11 cellular contexts compared by ENCODE assay signal in the genomic region with DNA sequence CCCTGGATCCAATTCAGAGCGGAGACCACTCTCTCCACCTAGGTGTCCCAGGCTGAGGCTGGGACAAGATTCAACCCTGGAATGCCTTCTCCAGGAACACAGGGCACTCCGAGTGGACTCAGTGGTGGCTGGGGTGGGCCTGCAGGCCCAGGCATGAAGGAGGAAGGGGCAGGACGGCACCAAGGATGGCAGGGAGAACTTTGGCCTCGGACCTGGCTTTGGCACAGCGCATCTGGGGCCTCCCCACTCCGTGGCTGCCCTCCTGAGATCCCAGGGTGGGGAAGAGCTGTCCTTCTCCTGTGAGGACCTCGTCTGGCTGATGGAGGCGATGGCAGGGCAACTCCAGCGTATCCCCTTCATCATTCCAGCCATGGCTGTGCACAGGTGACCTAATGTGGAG. TPM values are rescaled to one million over a fixed set of nuclear protein-coding genes. Genes with fewer than 3 reads are reported as not detected.
"Had no signal": no experiment of that assay in that cellular context is flagged by ENCODE, and none has a peak within 500 bp of the region (broad histone marks: within the 10 kb centered on the region; RNA-seq: fewer than 3 reads in every experiment).

No MANE protein-coding gene starts in this region.

- H3K27ac ChIP-seq: psoas muscle had no signal

- ATAC-seq: activated CD4-positive, CD25-positive, alpha-beta regulatory T cell treated with anti-CD3 and anti-CD28 coated beads, Interleukin-2, amount 50 U/mL, for 24 hours; activated T-cell treated with anti-CD3 and anti-CD28 coated beads, Interleukin-2, amount 50 U/mL, for 4 hours; left colon; natural killer cell treated with Interleukin-12 subunit alpha and Interleukin-12 subunit beta and Interleukin-15 and Interleukin-18, amount 100 ng/mL, for 72 hours had no signal

- H3K27me3 ChIP-seq: tibial nerve had no signal

- H3K9me3 ChIP-seq: psoas muscle, tibial nerve had no signal

- DNase-seq: activated CD4-positive, alpha-beta T cell treated with anti-CD3 and anti-CD28 coated beads, Interleukin-2, amount 50 U/mL, for 4 hours; activated gamma-delta T cell; activated T-cell treated with anti-CD3 and anti-CD28 coated beads, Interleukin-2, amount 50 U/mL, for 4 hours; left colon; occipital lobe; stimulated activated CD4-positive, alpha-beta T cell treated with anti-CD3 and anti-CD28 coated beads, Interleukin-4, amount 100 ng/mL, for 24 hours had no signal

- H3K9me3 Mint-ChIP-seq: activated T-cell treated with anti-CD3 and anti-CD28 coated beads, Interleukin-2, amount 50 U/mL, for 4 hours; natural killer cell treated with Interleukin-12 subunit alpha and Interleukin-12 subunit beta and Interleukin-15 and Interleukin-18, amount 100 ng/mL, for 72 hours had no signal

- H3K27ac Mint-ChIP-seq: activated naive CD8-positive, alpha-beta T cell; natural killer cell treated with Interleukin-12 subunit alpha and Interleukin-12 subunit beta and Interleukin-15 and Interleukin-18, amount 100 ng/mL, for 72 hours had no signal

- H3K27me3 Mint-ChIP-seq: activated naive CD8-positive, alpha-beta T cell; natural killer cell treated with Interleukin-12 subunit alpha and Interleukin-12 subunit beta and Interleukin-15 and Interleukin-18, amount 100 ng/mL, for 72 hours had no signal

- H3K4me3 Mint-ChIP-seq: activated naive CD8-positive, alpha-beta T cell; activated T-cell treated with anti-CD3 and anti-CD28 coated beads, Interleukin-2, amount 50 U/mL, for 4 hours; natural killer cell treated with Interleukin-12 subunit alpha and Interleukin-12 subunit beta and Interleukin-15 and Interleukin-18, amount 100 ng/mL, for 72 hours had no signal

- H3K4me3 ChIP-seq: psoas muscle, tibial nerve had no signal

RNA-seq across cellular contexts. Expression of gene TTC22, which starts 50.3 kb away (rescaled TPM):
- total RNA-seq: tibial nerve had no signal
